Comparison of ENCODE assay signal across 29 cellular contexts in genomic region chr3:66150977-66151376, GRCh38.
"Had no signal": no experiment of that assay in that cellular context is flagged by ENCODE, and none has a peak within 500 bp of the region (broad histone marks: within the 10 kb centered on the region; RNA-seq: fewer than 3 reads in every experiment).

No MANE protein-coding gene starts in this region.

- H3K4me1 ChIP-seq: colonic mucosa, foreskin keratinocyte had no signal

- DNase-seq: colonic mucosa; cortex of kidney; dermis blood vessel endothelial cell; dorsolateral prefrontal cortex; effector CD4-positive, alpha-beta T cell; effector CD8-positive, alpha-beta T cell; effector memory CD4-positive, alpha-beta T cell; effector memory CD8-positive, alpha-beta T cell; endodermal cell; erythroblast; esophagus squamous epithelium; foreskin fibroblast; foreskin keratinocyte; foreskin melanocyte; gastrocnemius medialis; glutamatergic neuron; head of caudate nucleus; heart left ventricle; heart right ventricle had no signal

- H3K4me3 ChIP-seq: colonic mucosa, coronary artery, dorsolateral prefrontal cortex, esophagus muscularis mucosa, esophagus squamous epithelium, gastrocnemius medialis, gastroesophageal sphincter, heart left ventricle, heart right ventricle, hepatocyte had no signal

- H3K9me3 Mint-ChIP-seq: dendritic cell treated with granulocyte-macrophage colony-stimulating factor and Interleukin-4, amounts not matched to agents 40 ng/mL and 50 ng/mL, for 4 days; effector memory CD8-positive, alpha-beta T cell; endodermal cell had no signal

- ATAC-seq: effector memory CD8-positive, alpha-beta T cell; esophagus mucosa; foreskin keratinocyte; gastrocnemius medialis; gastroesophageal sphincter had no signal

- H2AFZ ChIP-seq: hepatocyte had no signal

- H3K9me3 ChIP-seq: colonic mucosa, esophagus muscularis mucosa, esophagus squamous epithelium, gastrocnemius medialis, gastroesophageal sphincter, heart left ventricle, heart right ventricle had no signal

- H3K27me3 ChIP-seq: colonic mucosa, dorsolateral prefrontal cortex, esophagus muscularis mucosa, gastrocnemius medialis, gastroesophageal sphincter, heart left ventricle, heart right ventricle, hepatocyte had no signal

- H3K27ac Mint-ChIP-seq: dendritic cell treated with granulocyte-macrophage colony-stimulating factor and Interleukin-4, amounts not matched to agents 40 ng/mL and 50 ng/mL, for 4 days; effector memory CD8-positive, alpha-beta T cell; endodermal cell had no signal

- H3K27ac ChIP-seq: colonic mucosa, coronary artery, dorsolateral prefrontal cortex, epithelial cell of prostate, esophagus muscularis mucosa, esophagus squamous epithelium, foreskin keratinocyte, gastrocnemius medialis, gastroesophageal sphincter, heart left ventricle, hepatocyte had no signal

- H3K4me2 ChIP-seq: hepatocyte had no signal

- H3K79me2 ChIP-seq: hepatocyte had no signal

- H3K4me3 Mint-ChIP-seq: dendritic cell treated with granulocyte-macrophage colony-stimulating factor and Interleukin-4, amounts not matched to agents 40 ng/mL and 50 ng/mL, for 4 days; effector memory CD8-positive, alpha-beta T cell; endodermal cell had no signal

- H3K36me3 ChIP-seq: colonic mucosa, esophagus muscularis mucosa, esophagus squamous epithelium, gastrocnemius medialis, gastroesophageal sphincter, heart left ventricle, heart right ventricle had no signal

- H3K27me3 Mint-ChIP-seq: dendritic cell treated with granulocyte-macrophage colony-stimulating factor and Interleukin-4, amounts not matched to agents 40 ng/mL and 50 ng/mL, for 4 days had no signal

- FAIRE-seq: endometrium, endothelial cell of umbilical vein, frontal cortex had no signal
